In genomic region chr11:2853997-2854560, GRCh38 we compare ENCODE assay signal across 18 cellular contexts. TPM values are rescaled to one million over a fixed set of nuclear protein-coding genes. Genes with fewer than 3 reads are reported as not detected.
DNase-seq lines count a peak whose midpoint lies in the region; ATAC-seq, FAIRE-seq and TF ChIP-seq lines count a peak whose summit lies in the region.
"Had no signal": no experiment of that assay in that cellular context is flagged by ENCODE, and none has a peak within 500 bp of the region (broad histone marks: within the 10 kb centered on the region; RNA-seq: fewer than 3 reads in every experiment).

No MANE protein-coding gene starts in this region.

- ATAC-seq in IMR-90 (ENCODE audit: low read depth) (no peak), HG03025 (IDR thresholded peaks at IDR 0.05; ENCODE audit: low FRiP score, unreplicated experiment) (no peak), upper lobe of left lung (ENCODE audit: low FRiP score in 2 of 2) (no peak)
- no peak for ATAC-seq in natural killer cell treated with Interleukin-12 subunit alpha and Interleukin-12 subunit beta and Interleukin-15 and Interleukin-18, amount 100 ng/mL, for 72 hours

- H2BK15ac ChIP-seq in IMR-90 (ENCODE audit: low read depth, low read length), result no peak overlapping the region

- H2BK20ac ChIP-seq in IMR-90 (ENCODE audit: low read depth, low read length), result no peak overlapping the region

- peak overlapping the region; percentile 79 for H3K27ac Mint-ChIP-seq in neural progenitor cell
- H3K27ac Mint-ChIP-seq in natural killer cell treated with Interleukin-12 subunit alpha and Interleukin-12 subunit beta and Interleukin-15 and Interleukin-18, amount 100 ng/mL, for 72 hours, result no peak overlapping the region

- H4K20me1 ChIP-seq in IMR-90 (ENCODE audit: insufficient read depth, low read length) (no peaks in the 10 kb centered on the region; the same call in 1 of the 2 replicates), neural progenitor cell (ENCODE audit: low read depth) (no peaks in the 10 kb centered on the region)
- H4K20me1 ChIP-seq: BLaER1 had no signal

- H3K14ac ChIP-seq in IMR-90 (replicated peaks; ENCODE audit: low read depth, low read length), result no peak overlapping the region

- no peak for DNase-seq in IMR-90
- DNase-seq in RCC 7860 (ENCODE audit: low spot score), result peak; percentile 4
- no peak for DNase-seq in neural progenitor cell (ENCODE audit: low spot score)
- no peak for DNase-seq in upper lobe of left lung
- DNase-seq in natural killer cell treated with Interleukin-12 subunit alpha and Interleukin-12 subunit beta and Interleukin-15 and Interleukin-18, amount 100 ng/mL, for 72 hours (ENCODE audit: low spot score), result no peak
- DNase-seq: CD4-positive, alpha-beta memory T cell; DMS153; GDM1; Kasumi-1; NCI-H1417 treated with DMSO at 0.1 percent for 48 hours; NCI-H1930; NCI-H345; NCI-H524 treated with DMSO at 0.1 percent for 48 hours had no signal

- no peaks in the 10 kb centered on the region for H3K36me3 ChIP-seq in HEK293 (ENCODE audit: control insufficient read depth in 2 of 2, insufficient read depth in 1 of 2, low read length in 2 of 2)
- H3K36me3 ChIP-seq in IMR-90 (ENCODE audit: control insufficient read depth, insufficient read depth, low read length), result no peaks in the 10 kb centered on the region
- H3K36me3 ChIP-seq in neural progenitor cell, result no peaks in the 10 kb centered on the region
- H3K36me3 ChIP-seq in upper lobe of left lung, result no peaks in the 10 kb centered on the region
- H3K36me3 ChIP-seq: BLaER1, HAP-1, SJSA1 had no signal

- no peak overlapping the region for H4K91ac ChIP-seq in IMR-90 (ENCODE audit: insufficient read depth, low read depth, low read length)

- no peaks in the 10 kb centered on the region for H3K36me3 Mint-ChIP-seq in neural progenitor cell
- H3K36me3 Mint-ChIP-seq in natural killer cell treated with Interleukin-12 subunit alpha and Interleukin-12 subunit beta and Interleukin-15 and Interleukin-18, amount 100 ng/mL, for 72 hours, result no peaks in the 10 kb centered on the region
- H3K36me3 Mint-ChIP-seq: CD4-positive, alpha-beta memory T cell had no signal

- 69 to 100% methylated on average over 2 of the region's 7 CpGs for WGBS in IMR-90 (ENCODE audit: extremely low coverage in 2 of 2, insufficient read length in 1 of 2), 2 experiments
- WGBS in upper lobe of left lung, 2 donors, result 91 to 92% methylated on average over 7 of the region's 7 CpGs

- TF ChIP-seq RAD21 in IMR-90 (IDR thresholded peaks at IDR 0.05; ENCODE audit: low read length), result no peak

- no peaks in the 10 kb centered on the region for H3K9me1 ChIP-seq in IMR-90 (ENCODE audit: insufficient read depth, low read length)

- H3K4me3 Mint-ChIP-seq in neural progenitor cell, result peak overlapping the region; percentile 62
- H3K4me3 Mint-ChIP-seq in natural killer cell treated with Interleukin-12 subunit alpha and Interleukin-12 subunit beta and Interleukin-15 and Interleukin-18, amount 100 ng/mL, for 72 hours, result no peak overlapping the region
- H3K4me3 Mint-ChIP-seq: CD4-positive, alpha-beta memory T cell had no signal

- intact Hi-C loops in IMR-90 (cut with micrococcal nuclease), result no loop called here

- no peak overlapping the region for H2AK9ac ChIP-seq in IMR-90 (replicated peaks; ENCODE audit: low read depth, low read length, poor library complexity)

- dilution Hi-C loops in IMR-90 (cut with HindIII; ENCODE audit: low sequenced_read_pairs, unreplicated experiment), result no loop called here

- H2AK5ac ChIP-seq in IMR-90 (ENCODE audit: low read depth, low read length), result no peak overlapping the region

- no peak overlapping the region for H3K4ac ChIP-seq in IMR-90 (ENCODE audit: low read depth, low read length)

- BruUV-seq in IMR-90 (replicated peaks; lab: Mats Ljungman, UMichigan), result no TSS peak

- TF ChIP-seq POLR2A in IMR-90 (IDR thresholded peaks at IDR 0.05; ENCODE audit: low read depth, low read length) (no peak), upper lobe of left lung (IDR thresholded peaks at IDR 0.05) (no peak)

- in situ Hi-C loops in IMR-90 (cut with MboI; ENCODE audit: low sequenced_read_pairs), result no loop called here

- no peak overlapping the region for H3K27ac ChIP-seq in HEK293 (ENCODE audit: extremely low read depth, low read depth, low read length)
- no peak overlapping the region for H3K27ac ChIP-seq in IMR-90 (ENCODE audit: insufficient read depth, low read length)
- no peak overlapping the region for H3K27ac ChIP-seq in neural progenitor cell
- H3K27ac ChIP-seq in upper lobe of left lung, result no peak overlapping the region
- H3K27ac ChIP-seq: BLaER1, SJSA1 had no signal

- no peak overlapping the region for H3K9ac ChIP-seq in IMR-90 (ENCODE audit: low read depth, low read length)
- no peak overlapping the region for H3K9ac ChIP-seq in neural progenitor cell
- H3K9ac ChIP-seq: BLaER1 had no signal

- H3K9me3 ChIP-seq in HEK293 (ENCODE audit: control insufficient read depth, insufficient read depth, low read depth, low read length) (no peaks in the 10 kb centered on the region), IMR-90 (ENCODE audit: control insufficient read depth, insufficient read depth, low read length) (no peaks in the 10 kb centered on the region), neural progenitor cell (ENCODE audit: low read depth) (no peaks in the 10 kb centered on the region), upper lobe of left lung (no peaks in the 10 kb centered on the region)
- H3K9me3 ChIP-seq: BLaER1, HAP-1, SJSA1 had no signal

- no peak for TF ChIP-seq EP300 in upper lobe of left lung (IDR thresholded peaks at IDR 0.05)

- no peak overlapping the region for H2BK120ac ChIP-seq in IMR-90 (ENCODE audit: low read depth, low read length)

- POLR2A ChIA-PET in HEK293 (lab: Yijun Ruan, JAX), result no interaction called here
- POLR2A ChIA-PET in IMR-90 (lab: Charles Lee; ENCODE audit: unreplicated experiment), result no interaction called here

- H3K79me2 ChIP-seq in neural progenitor cell (ENCODE audit: low read depth), result no peaks in the 10 kb centered on the region

- no peaks in the 10 kb centered on the region for H3K79me1 ChIP-seq in IMR-90 (ENCODE audit: low read depth in 1 of 2, low read length in 2 of 2)

- H4K5ac ChIP-seq in IMR-90 (ENCODE audit: low read depth, low read length), result no peak overlapping the region

- H3K4me2 ChIP-seq in IMR-90 (ENCODE audit: low read depth, low read length) (no peak overlapping the region), neural progenitor cell (no peak overlapping the region)
- H3K4me2 ChIP-seq: BLaER1 had no signal

- H3K56ac ChIP-seq in IMR-90 (ENCODE audit: extremely low read depth, insufficient read depth, low read length), result no peak overlapping the region

- no peak for FAIRE-seq in RCC 7860 (lab: Jason Lieb, UNC)

- CTCF ChIA-PET in HEK293 (lab: Yijun Ruan, JAX), result no interaction called here
- CTCF ChIA-PET in IMR-90 (lab: Yijun Ruan, JAX), result no interaction called here

- H2BK5ac ChIP-seq in IMR-90 (ENCODE audit: low read depth, low read length, poor library complexity, severe bottlenecking), result peak overlapping the region; percentile 28

- peaks cover 50% of the 10 kb centered on the region for H3K4me1 Mint-ChIP-seq in neural progenitor cell
- H3K4me1 Mint-ChIP-seq in natural killer cell treated with Interleukin-12 subunit alpha and Interleukin-12 subunit beta and Interleukin-15 and Interleukin-18, amount 100 ng/mL, for 72 hours (ENCODE audit: low read depth in 2 of 2), result no peaks in the 10 kb centered on the region

- H3K4me3 ChIP-seq in HEK293 (ENCODE audit: low read depth, low read length) (no peak overlapping the region), IMR-90 (ENCODE audit: insufficient read depth, low read depth, low read length) (no peak overlapping the region), neural progenitor cell (no peak overlapping the region), upper lobe of left lung (no peak overlapping the region)
- H3K4me3 ChIP-seq: BLaER1, HAP-1, SJSA1 had no signal

- no peak overlapping the region for H4K8ac ChIP-seq in IMR-90 (ENCODE audit: low read depth in 2 of 2, low read length in 2 of 2)

- peaks cover 45% of the 10 kb centered on the region for H3K27me3 ChIP-seq in IMR-90 (ENCODE audit: control insufficient read depth, insufficient read depth, low read length)
- peaks cover 13% of the 10 kb centered on the region for H3K27me3 ChIP-seq in neural progenitor cell
- H3K27me3 ChIP-seq in upper lobe of left lung, result no peaks in the 10 kb centered on the region
- H3K27me3 ChIP-seq: BLaER1 had no signal

- H3F3A ChIP-seq in neural progenitor cell (ENCODE audit: low read depth), result no peaks in the 10 kb centered on the region

- no peaks in the 10 kb centered on the region for H3K4me1 ChIP-seq in HEK293 (ENCODE audit: control insufficient read depth, insufficient read depth, low read length)
- H3K4me1 ChIP-seq in IMR-90 (ENCODE audit: control insufficient read depth, insufficient read depth, low read length), result no peaks in the 10 kb centered on the region
- peaks cover 24% of the 10 kb centered on the region for H3K4me1 ChIP-seq in neural progenitor cell
- H3K4me1 ChIP-seq in upper lobe of left lung, result peaks cover 0 to 15% (median 11%) of the 10 kb centered on the region in 4 donors
- H3K4me1 ChIP-seq: HAP-1, SJSA1 had no signal

- TF ChIP-seq CTCF in HEK293 (tag by site-specific recombination; IDR thresholded peaks at IDR 0.05) (no peak), IMR-90 (conservative IDR thresholded peaks at IDR 0.05; ENCODE audit: low read depth, low read length) (no peak), neural progenitor cell (IDR thresholded peaks at IDR 0.05) (no peak), upper lobe of left lung (IDR thresholded peaks at IDR 0.05) (no peak)

- H3K9me3 Mint-ChIP-seq in neural progenitor cell, result peaks cover 2% of the 10 kb centered on the region
- H3K9me3 Mint-ChIP-seq in natural killer cell treated with Interleukin-12 subunit alpha and Interleukin-12 subunit beta and Interleukin-15 and Interleukin-18, amount 100 ng/mL, for 72 hours, result no peaks in the 10 kb centered on the region
- H3K9me3 Mint-ChIP-seq: CD4-positive, alpha-beta memory T cell had no signal

- no peak overlapping the region for H2AFZ ChIP-seq in IMR-90 (replicated peaks; ENCODE audit: low read length, poor library complexity)
- H2AFZ ChIP-seq in neural progenitor cell (replicated peaks), result no peak overlapping the region

- H3K18ac ChIP-seq in IMR-90 (ENCODE audit: low read depth, low read length), result no peak overlapping the region

- peaks cover 5% of the 10 kb centered on the region for H3K27me3 Mint-ChIP-seq in neural progenitor cell (ENCODE audit: insufficient read depth, low read depth)
- H3K27me3 Mint-ChIP-seq in natural killer cell treated with Interleukin-12 subunit alpha and Interleukin-12 subunit beta and Interleukin-15 and Interleukin-18, amount 100 ng/mL, for 72 hours, result no peaks in the 10 kb centered on the region
- H3K27me3 Mint-ChIP-seq: CD4-positive, alpha-beta memory T cell had no signal

- H3K23ac ChIP-seq in IMR-90 (ENCODE audit: low read depth, low read length), result no peak overlapping the region

RNA-seq across cellular contexts. Expression of gene CDKN1C, which starts 31.5 kb away (rescaled TPM):
- total RNA-seq in IMR-90 (2012; rRNA removed) (1.6 and 2.2 TPM in 2 replicates), neural progenitor cell (ENCODE audit: low replicate concordance) (47.8 and 49.3 TPM in 2 replicates), upper lobe of left lung (10 to 100 TPM; 23.4 to 71.9 (median 33.6) TPM)
- 3.0 and 3.7 TPM in 2 replicates for polyA plus RNA-seq in IMR-90 (2012; rRNA removed)
- 3.6 and 6.4 TPM in 2 replicates for polyA plus RNA-seq in IMR-90 (2012; cell fraction: cytosol; rRNA removed)
- polyA plus RNA-seq in IMR-90 (2012; cell fraction: nucleus; rRNA removed; ENCODE audit: low replicate concordance), result 5.3 and 8.9 TPM in 2 replicates
- 1 to 10 TPM; 1.2 to 2.0 TPM for total RNA-seq in natural killer cell treated with Interleukin-12 subunit alpha and Interleukin-12 subunit beta and Interleukin-15 and Interleukin-18, amount 100 ng/mL, for 72 hours
